19 cellular contexts compared by ENCODE assay signal in the genomic region with DNA sequence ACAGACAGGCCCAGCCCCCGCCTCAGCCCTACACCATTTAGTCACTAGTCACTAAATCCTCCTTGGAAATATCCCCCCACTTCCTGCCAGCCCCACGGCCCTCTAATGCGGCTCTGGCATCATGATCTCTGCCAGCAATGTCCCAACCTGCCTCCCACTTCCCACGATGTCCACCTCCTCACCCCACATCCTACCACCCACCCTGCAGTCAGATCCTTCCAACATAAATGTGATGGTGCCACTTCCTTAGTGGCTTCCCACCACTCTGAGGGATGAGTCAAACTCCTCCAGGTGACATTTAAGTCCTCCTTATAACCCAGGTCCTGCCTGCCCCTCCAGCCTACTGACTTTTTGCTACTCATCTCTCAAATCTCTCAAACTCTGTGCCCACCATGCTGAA.
"Had no signal": no experiment of that assay in that cellular context is flagged by ENCODE, and none has a peak within 500 bp of the region (broad histone marks: within the 10 kb centered on the region; RNA-seq: fewer than 3 reads in every experiment).

No MANE protein-coding gene starts in this region.

- DNase-seq: activated CD4-positive, alpha-beta T cell treated with anti-CD3 and anti-CD28 coated beads, Interleukin-2, amount 50 U/mL, for 48 hours; activated CD4-positive, CD25-positive, alpha-beta regulatory T cell treated with anti-CD3 and anti-CD28 coated beads, Interleukin-2, amount 50 U/mL, for 72 hours; activated effector memory CD4-positive, alpha-beta T cell treated with anti-CD3 and anti-CD28 coated beads, Interleukin-2, amount 50 U/mL, for 16 hours; activated naive CD4-positive, alpha-beta T cell treated with anti-CD3 and anti-CD28 coated beads, Interleukin-2, amount 50 U/mL, for 16 hours; activated T-cell treated with anti-CD3 and anti-CD28 coated beads, Interleukin-2, amount 50 U/mL, for 4 hours; adrenal gland; dermis blood vessel endothelial cell; effector memory CD8-positive, alpha-beta T cell; left cardiac atrium; mesenchymal stem cell; naive thymus-derived CD4-positive, alpha-beta T cell; pancreas; right lobe of liver; small intestine; stimulated activated CD4-positive, alpha-beta T cell treated with anti-CD3 and anti-CD28 coated beads, Interleukin-15, amount 100 ng/mL, for 24 hours; stimulated activated CD4-positive, alpha-beta T cell treated with anti-CD3 and anti-CD28 coated beads, Interleukin-2, amount 100 ng/mL, for 48 hours had no signal

- H3K4me3 ChIP-seq: adrenal gland, pancreas, right lobe of liver had no signal

- H3K36me3 ChIP-seq: adrenal gland, neutrophil, pancreas, right lobe of liver had no signal

- H3K4me3 Mint-ChIP-seq: activated T-cell treated with anti-CD3 and anti-CD28 coated beads, Interleukin-2, amount 50 U/mL, for 4 hours; effector memory CD8-positive, alpha-beta T cell; naive thymus-derived CD4-positive, alpha-beta T cell; T-helper 1 cell treated with Interleukin-12 subunit alpha and Interleukin-12 subunit beta and Interleukin-4 antibody, amounts not matched to agents 30 μg/mL and 1 μg/mL, for 36 hours had no signal

- H3K4me1 ChIP-seq: adrenal gland, pancreas had no signal

- ATAC-seq: activated T-cell treated with anti-CD3 and anti-CD28 coated beads, Interleukin-2, amount 50 U/mL, for 4 hours; effector memory CD8-positive, alpha-beta T cell; left cardiac atrium; naive thymus-derived CD4-positive, alpha-beta T cell; pancreas; right lobe of liver had no signal

- H3K9me3 Mint-ChIP-seq: activated T-cell treated with anti-CD3 and anti-CD28 coated beads, Interleukin-2, amount 50 U/mL, for 4 hours; effector memory CD8-positive, alpha-beta T cell; T-helper 1 cell treated with Interleukin-12 subunit alpha and Interleukin-12 subunit beta and Interleukin-4 antibody, amounts not matched to agents 30 μg/mL and 1 μg/mL, for 36 hours had no signal

- H3K9me3 ChIP-seq: adrenal gland, neutrophil, pancreas, right lobe of liver had no signal

- H3K27me3 ChIP-seq: adrenal gland, neutrophil, pancreas, right lobe of liver had no signal

- H3K27ac ChIP-seq: adrenal gland, neutrophil, pancreas, right lobe of liver, VCaP had no signal

- H3K27ac Mint-ChIP-seq: effector memory CD8-positive, alpha-beta T cell; T-helper 1 cell treated with Interleukin-12 subunit alpha and Interleukin-12 subunit beta and Interleukin-4 antibody, amounts not matched to agents 30 μg/mL and 1 μg/mL, for 36 hours had no signal
